Comparison of ENCODE assay signal across 30 cellular contexts in genomic region chr1:55639526-55639925, GRCh38.
"Had no signal": no experiment of that assay in that cellular context is flagged by ENCODE, and none has a peak within 500 bp of the region (broad histone marks: within the 10 kb centered on the region; RNA-seq: fewer than 3 reads in every experiment).

No MANE protein-coding gene starts in this region.

- H3K9ac ChIP-seq: KMS-11 had no signal

- DNase-seq: activated CD4-positive, alpha-beta memory T cell treated with anti-CD3 and anti-CD28 coated beads, Interleukin-2, amount 10 ng/mL, durations not matched to agents 7 days and 5 days; activated CD4-positive, alpha-beta T cell treated with anti-CD3 and anti-CD28 coated beads for 1 hour; activated CD4-positive, alpha-beta T cell treated with anti-CD3 and anti-CD28 coated beads for 48 hours; activated CD4-positive, CD25-positive, alpha-beta regulatory T cell; activated CD8-positive, alpha-beta memory T cell treated with anti-CD3 and anti-CD28 coated beads for 24 hours; activated CD8-positive, alpha-beta memory T cell treated with anti-CD3 and anti-CD28 coated beads, Interleukin-2, amount 10 ng/mL, durations not matched to agents 7 days and 5 days; activated CD8-positive, alpha-beta memory T cell treated with anti-CD3 and anti-CD28 coated beads, Interleukin-2, amount 50 U/mL, for 48 hours; activated effector memory CD4-positive, alpha-beta T cell treated with Interleukin-2 at 50 U/mL for 16 hours; activated naive CD4-positive, alpha-beta T cell treated with anti-CD3 and anti-CD28 coated beads, Interleukin-2, amount 50 U/mL, for 16 hours; activated naive CD8-positive, alpha-beta T cell treated with anti-CD3 and anti-CD28 coated beads for 36 hours; activated T-cell treated with anti-CD3 and anti-CD28 coated beads, Interleukin-2, amount 50 U/mL, for 48 hours; amniotic stem cell; aorta; brain microvascular endothelial cell; MM.1S; MV-4-11; NCI-H1092; NCI-H1436 treated with DMSO at 0.1 percent for 48 hours; NCI-H1694 treated with DMSO at 0.1 percent for 48 hours; NCI-H2029; NCI-H345; NCI-H524 treated with DMSO at 0.1 percent for 48 hours; SHP77; SJCRH30; SW 1271; T1000; WERI-Rb-1 had no signal

- H3K4me3 ChIP-seq: cardiac muscle cell, SJCRH30 had no signal

- H3K27me3 ChIP-seq: brain microvascular endothelial cell, cardiac muscle cell had no signal

- H3K4me1 ChIP-seq: SJCRH30 had no signal

- H3K36me3 ChIP-seq: brain microvascular endothelial cell, cardiac muscle cell, SJCRH30, WERI-Rb-1 had no signal

- H3K9me3 ChIP-seq: SJCRH30 had no signal

- ATAC-seq: activated CD8-positive, alpha-beta memory T cell treated with anti-CD3 and anti-CD28 coated beads, Interleukin-2, amount 10 ng/mL, durations not matched to agents 7 days and 5 days; Panc1 had no signal

- H3K27ac ChIP-seq: brain microvascular endothelial cell, cardiac muscle cell, KMS-11, SJCRH30, WERI-Rb-1 had no signal

- H3K4me2 ChIP-seq: KMS-11 had no signal
